ENCODE assay signal across 1 cellular context in the genomic region with DNA sequence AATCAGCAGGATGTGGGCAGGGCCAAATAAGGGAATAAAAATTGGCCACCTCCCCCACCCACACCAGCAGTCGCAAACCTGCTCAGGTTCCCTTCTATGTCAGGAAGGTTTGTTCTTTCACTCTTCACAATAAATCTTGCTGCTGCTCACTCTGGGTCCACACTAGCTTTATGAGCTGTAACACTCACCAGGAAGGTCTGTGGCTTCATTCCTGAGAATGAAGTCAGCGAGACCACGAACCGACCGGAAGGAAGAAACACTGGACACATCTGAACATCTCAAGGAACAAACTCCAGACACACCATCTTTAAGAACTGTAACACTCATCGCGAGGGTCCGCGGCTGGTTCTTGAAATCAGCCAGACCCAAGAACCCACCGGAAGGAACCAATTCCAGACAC.
TF ChIP-seq lines count a peak whose summit lies in the region.

No MANE protein-coding gene starts in this region.

TF ChIP-seq in H1, 55 proteins besides CTCF, POLR2A, EP300 and RAD21:
- no peak for TF ChIP-seq TEAD4 (IDR thresholded peaks at IDR 0.05; ENCODE audit: low read depth, low read length)
- TF ChIP-seq KDM1A (IDR thresholded peaks at IDR 0.05; ENCODE audit: borderline replicate concordance, low read length), result no peak
- no peak for TF ChIP-seq FOSL1 (IDR thresholded peaks at IDR 0.05; ENCODE audit: insufficient read depth, low read depth, low read length)
